Comparison of ENCODE assay signal across 9 cellular contexts in the genomic region with DNA sequence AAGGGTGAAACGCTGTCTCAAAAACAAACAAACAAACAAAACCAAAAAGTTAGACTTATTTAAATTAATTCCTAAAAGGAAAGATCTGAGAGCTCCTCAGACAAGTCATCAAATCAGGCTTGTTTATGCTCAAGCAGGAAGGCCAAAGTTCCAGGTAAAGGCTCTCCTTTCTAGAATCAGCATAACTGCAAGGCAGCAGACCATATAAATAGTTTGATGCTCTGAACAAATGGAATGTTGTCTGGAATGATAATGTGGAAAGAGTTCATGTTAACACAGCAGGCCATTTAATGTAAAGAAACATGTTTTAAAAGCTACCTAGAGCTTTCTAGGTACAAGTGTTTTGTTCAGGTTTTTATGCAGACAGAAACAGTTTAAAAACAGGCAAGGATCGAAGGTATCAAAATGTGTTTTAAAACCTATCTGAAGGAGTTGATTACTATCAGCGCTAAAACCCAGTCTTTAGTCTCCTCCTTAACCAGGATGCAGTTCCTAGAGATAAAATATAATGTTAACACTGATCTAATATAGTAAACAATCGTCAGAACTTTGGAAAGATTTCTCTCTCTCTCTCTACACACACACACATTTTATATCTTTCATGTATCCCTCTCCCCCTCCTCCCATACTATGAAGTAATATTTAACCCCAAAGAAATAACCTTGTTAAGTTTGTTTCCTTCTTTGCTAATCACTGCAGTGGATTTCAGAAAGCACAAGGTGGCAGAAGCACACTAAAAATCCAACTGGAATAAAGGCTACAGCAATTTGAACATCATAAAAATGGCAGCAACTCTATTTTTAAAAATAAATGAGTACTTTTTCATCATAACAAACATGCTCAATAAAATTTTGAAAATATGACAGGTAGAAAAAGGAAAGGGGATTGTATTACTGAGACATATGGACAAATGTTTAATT.
A peak's percentile ranks its signal among the peaks of the same experiment; 100 is the strongest.
DNase-seq lines count a peak whose midpoint lies in the region; ATAC-seq and TF ChIP-seq lines count a peak whose summit lies in the region.
"Had no signal": no experiment of that assay in that cellular context is flagged by ENCODE, and none has a peak within 500 bp of the region (broad histone marks: within the 10 kb centered on the region; RNA-seq: fewer than 3 reads in every experiment).

No MANE protein-coding gene starts in this region.

- no peaks in the 10 kb centered on the region for H3K9me3 Mint-ChIP-seq in activated T-cell treated with anti-CD3 and anti-CD28 coated beads, Interleukin-2, amount 50 U/mL, for 72 hours
- no peaks in the 10 kb centered on the region for H3K9me3 Mint-ChIP-seq in natural killer cell

- H3K4me1 ChIP-seq in uterus (no peaks in the 10 kb centered on the region), neuronal stem cell (ENCODE audit: control insufficient read depth in 2 of 2, insufficient read depth in 1 of 2, low read depth in 1 of 2, low read length in 2 of 2) (peaks cover 0 to 4% of the 10 kb centered on the region in 2 donors)

- H3K36me3 Mint-ChIP-seq in activated T-cell treated with anti-CD3 and anti-CD28 coated beads, Interleukin-2, amount 50 U/mL, for 72 hours (ENCODE audit: insufficient read depth in 2 of 2), result no peaks in the 10 kb centered on the region
- no peaks in the 10 kb centered on the region for H3K36me3 Mint-ChIP-seq in natural killer cell

- no peak overlapping the region for H4K8ac ChIP-seq in neuronal stem cell (ENCODE audit: low read depth, low read length)

- no peaks in the 10 kb centered on the region for H3K79me1 ChIP-seq in neuronal stem cell (ENCODE audit: low read depth, low read length)

- no peak overlapping the region for H4K91ac ChIP-seq in neuronal stem cell (ENCODE audit: low read depth, low read length, poor library complexity)

- no peak for TF ChIP-seq POLR2A in uterus (IDR thresholded peaks at IDR 0.05)

- H3K4ac ChIP-seq in neuronal stem cell (ENCODE audit: low read length), result no peak overlapping the region

- H2AK5ac ChIP-seq in neuronal stem cell (ENCODE audit: low read depth, low read length), result no peak overlapping the region

- no CpG with 5 or more reads among the region's 4 CpGs for WGBS in neuronal stem cell (ENCODE audit: extremely low coverage in 2 of 2, insufficient read length in 2 of 2, insufficient replicate concordance in 1 of 2), 2 donors

- H3K4me3 Mint-ChIP-seq in activated T-cell treated with anti-CD3 and anti-CD28 coated beads, Interleukin-2, amount 50 U/mL, for 72 hours, result no peak overlapping the region
- H3K4me3 Mint-ChIP-seq in natural killer cell, result no peak overlapping the region

- H3K36me3 ChIP-seq in WERI-Rb-1, result no peaks in the 10 kb centered on the region
- H3K36me3 ChIP-seq in uterus, result no peaks in the 10 kb centered on the region
- peaks cover 11 to 20% of the 10 kb centered on the region in 2 donors for H3K36me3 ChIP-seq in neuronal stem cell (replicated peaks in 1 of 2; ENCODE audit: control insufficient read depth in 2 of 2, insufficient read depth in 2 of 2, low read length in 2 of 2)
- H3K36me3 ChIP-seq: neutrophil had no signal

- no peak overlapping the region for H3K14ac ChIP-seq in neuronal stem cell (ENCODE audit: low read length)

- no peaks in the 10 kb centered on the region for H3K9me3 ChIP-seq in WERI-Rb-1 (ENCODE audit: severe bottlenecking)
- H3K9me3 ChIP-seq in uterus, result no peaks in the 10 kb centered on the region
- peaks cover 4 to 21% of the 10 kb centered on the region in 2 donors for H3K9me3 ChIP-seq in neuronal stem cell (replicated peaks in 1 of 2; ENCODE audit: control insufficient read depth in 2 of 2, insufficient read depth in 1 of 2, low read depth in 1 of 2, low read length in 2 of 2)
- H3K9me3 ChIP-seq: neutrophil had no signal

- TF ChIP-seq CTCF in WERI-Rb-1 (IDR thresholded peaks at IDR 0.05; ENCODE audit: low read depth, low read length) (peak; percentile 35), uterus (IDR thresholded peaks at IDR 0.05) (peak; percentile 44 to 76 (median 65)), natural killer cell (IDR thresholded peaks at IDR 0.05) (no peak)

- H3K27me3 Mint-ChIP-seq in activated T-cell treated with anti-CD3 and anti-CD28 coated beads, Interleukin-2, amount 50 U/mL, for 72 hours (ENCODE audit: low read depth), result no peaks in the 10 kb centered on the region
- H3K27me3 Mint-ChIP-seq in natural killer cell (ENCODE audit: low read depth in 2 of 2), result no peaks in the 10 kb centered on the region

- H3K4me3 ChIP-seq in WERI-Rb-1 (ENCODE audit: low read depth, low read length), result no peak overlapping the region
- H3K4me3 ChIP-seq in uterus, result no peak overlapping the region
- H3K4me3 ChIP-seq in neuronal stem cell (ENCODE audit: low read length in 2 of 2), result no peak overlapping the region

- no peak overlapping the region for H2BK12ac ChIP-seq in neuronal stem cell (ENCODE audit: low read length)

- H2BK15ac ChIP-seq in neuronal stem cell (ENCODE audit: low read length), result no peak overlapping the region

- H3K23ac ChIP-seq in neuronal stem cell (ENCODE audit: low read depth, low read length, poor library complexity), result no peak overlapping the region

- ATAC-seq in activated T-cell treated with anti-CD3 and anti-CD28 coated beads, Interleukin-2, amount 50 U/mL, for 72 hours (replicated peaks in 1 of 2), result no peak
- no peak for ATAC-seq in natural killer cell

- no peaks in the 10 kb centered on the region for H3K4me1 Mint-ChIP-seq in activated T-cell treated with anti-CD3 and anti-CD28 coated beads, Interleukin-2, amount 50 U/mL, for 72 hours (ENCODE audit: low read depth)
- no peaks in the 10 kb centered on the region for H3K4me1 Mint-ChIP-seq in natural killer cell

- no peak overlapping the region for H2BK120ac ChIP-seq in neuronal stem cell (ENCODE audit: low read depth, low read length)

- no peak overlapping the region for H2BK5ac ChIP-seq in neuronal stem cell (ENCODE audit: low read length)

- intact Hi-C loops in uterus (cut with DNase I; ENCODE audit: low total_unique reads) (no loop called here), natural killer cell (cut with micrococcal nuclease) (no loop called here)

- no peak overlapping the region for H3K27ac ChIP-seq in WERI-Rb-1
- peak overlapping the region; percentile 1 to 60 for H3K27ac ChIP-seq in uterus
- H3K27ac ChIP-seq in neuronal stem cell (replicated peaks; ENCODE audit: low read length), result no peak overlapping the region
- H3K27ac ChIP-seq: neutrophil had no signal

- no peak overlapping the region for H3K27ac Mint-ChIP-seq in activated T-cell treated with anti-CD3 and anti-CD28 coated beads, Interleukin-2, amount 50 U/mL, for 72 hours
- H3K27ac Mint-ChIP-seq in natural killer cell, result no peak overlapping the region

- H3K27me3 ChIP-seq in WERI-Rb-1 (ENCODE audit: insufficient read depth, low read depth, severe bottlenecking) (no peaks in the 10 kb centered on the region), uterus (no peaks in the 10 kb centered on the region), neuronal stem cell (ENCODE audit: control insufficient read depth in 3 of 3, insufficient read depth in 3 of 3, low read depth in 1 of 3, low read length in 3 of 3) (no peaks in the 10 kb centered on the region)
- H3K27me3 ChIP-seq: neutrophil had no signal

- H2AFZ ChIP-seq in neuronal stem cell (ENCODE audit: low read length), result no peak overlapping the region

- no peak overlapping the region for H3K4me2 ChIP-seq in neuronal stem cell (ENCODE audit: insufficient read depth, low read length, poor library complexity, severe bottlenecking)

- no peak overlapping the region for H3K18ac ChIP-seq in neuronal stem cell (ENCODE audit: low read length)

- no peak overlapping the region for H3K9ac ChIP-seq in neuronal stem cell (ENCODE audit: low read depth, low read length, poor library complexity)

- DNase-seq in GF-D8 (lab: John Stamatoyannopoulos, UW) (peak; percentile 11), HT1080 (ENCODE audit: low read depth) (peak; percentile 30), WERI-Rb-1 (no peak), inferior parietal cortex (ENCODE audit: extremely low spot score) (peak; percentile 53), uterus (no peak), natural killer cell (no peak), neuronal stem cell (ENCODE audit: low spot score) (no peak)
- no peak for DNase-seq in activated T-cell treated with anti-CD3 and anti-CD28 coated beads, Interleukin-2, amount 50 U/mL, for 72 hours

Comparison
In these comparisons a context has a peak if more than half of its experiments do, and no peak if none do; other contexts are left out.
1. DNase-seq: peak in GF-D8 (single experiment), HT1080 (single experiment) and inferior parietal cortex (single experiment); none in WERI-Rb-1 (single experiment), uterus (0 of 2), activated T-cell treated with anti-CD3 and anti-CD28 coated beads, Interleukin-2, amount 50 U/mL, for 72 hours (0 of 2), natural killer cell (single experiment) and neuronal stem cell (single experiment).
2. H3K27ac ChIP-seq: peak in uterus (2 of 2); none in WERI-Rb-1 (single experiment) and neuronal stem cell (single experiment).